Comparison of ENCODE assay signal across 25 cellular contexts in the genomic region with DNA sequence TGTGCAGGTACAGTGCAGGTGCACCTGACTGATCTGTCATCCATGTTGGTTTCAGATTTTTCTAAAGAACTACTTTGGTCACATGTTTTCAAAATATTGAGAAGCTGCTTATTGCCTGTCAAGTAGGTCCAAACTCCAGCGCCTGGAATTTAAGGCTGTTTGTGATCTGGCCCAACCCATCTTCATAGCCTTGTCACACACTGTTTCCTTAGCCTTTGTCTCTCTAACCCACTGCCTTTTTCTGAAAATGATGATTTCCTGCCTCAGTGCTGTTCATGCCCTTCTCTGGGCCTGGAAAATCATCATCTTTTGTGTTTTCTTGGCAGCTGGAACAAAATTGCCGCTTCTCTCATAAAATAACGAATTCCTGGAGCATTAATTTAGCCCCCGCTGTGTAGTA. TPM values are rescaled to one million over a fixed set of nuclear protein-coding genes. Genes with fewer than 3 reads are reported as not detected.
DNase-seq lines count a peak whose midpoint lies in the region; ATAC-seq, FAIRE-seq and TF ChIP-seq lines count a peak whose summit lies in the region.
"Had no signal": no experiment of that assay in that cellular context is flagged by ENCODE, and none has a peak within 500 bp of the region (broad histone marks: within the 10 kb centered on the region; RNA-seq: fewer than 3 reads in every experiment).

No MANE protein-coding gene starts in this region.

- WGBS in HepG2 (ENCODE audit: low lambda C conversion rate), result 96% methylated on average over 4 of the region's 4 CpGs
- 89% methylated on average over 4 of the region's 4 CpGs for WGBS in right lobe of liver (ENCODE audit: insufficient coverage, low coverage, low lambda C conversion rate, missing lambda C conversion rate)
- WGBS in hepatocyte (ENCODE audit: low lambda C conversion rate, missing lambda C conversion rate), result 81% methylated on average over 4 of the region's 4 CpGs
- 66 to 77% methylated on average over 4 of the region's 4 CpGs for WGBS in sigmoid colon, 2 donors
- 84% methylated on average over 4 of the region's 4 CpGs for WGBS in body of pancreas, 2 donors

- no peak for TF ChIP-seq CTCF in HepG2 (CRISPR knock-in tag; IDR thresholded peaks at IDR 0.05)
- TF ChIP-seq CTCF in right lobe of liver (IDR thresholded peaks at IDR 0.05), result no peak
- no peak for TF ChIP-seq CTCF in hepatocyte (IDR thresholded peaks at IDR 0.05; ENCODE audit: poor library complexity)
- TF ChIP-seq CTCF in sigmoid colon (IDR thresholded peaks at IDR 0.05), result no peak
- TF ChIP-seq CTCF in body of pancreas (IDR thresholded peaks at IDR 0.05), result no peak

- CTCF ChIA-PET in HepG2 (lab: Yijun Ruan, JAX; ENCODE audit: low intra/inter-chr PET ratio, low total read pairs), result no interaction called here

- H3K9me2 ChIP-seq in hepatocyte (replicated peaks; ENCODE audit: insufficient read depth), result no peaks in the 10 kb centered on the region

- DNase-seq in HepG2 (ENCODE audit: low spot score) (no peak), right lobe of liver (no peak), hepatocyte (ENCODE audit: low spot score) (peak; percentile 47), sigmoid colon (no peak), body of pancreas (no peak), hypothalamus (lab: John Stamatoyannopoulos, UW) (no peak), NCI-H1105 (lab: John Stamatoyannopoulos, UW) (no peak)
- DNase-seq in effector CD8-positive, alpha-beta T cell (lab: John Stamatoyannopoulos, UW), result no peak
- DNase-seq: activated CD4-positive, alpha-beta T cell treated with anti-CD3 and anti-CD28 coated beads, Interleukin-2, amount 50 U/mL, for 1 hour; activated naive CD4-positive, alpha-beta T cell treated with anti-CD3 and anti-CD28 coated beads, Interleukin-2, amount 10 ng/mL, durations not matched to agents 7 days and 5 days; CD8-positive, alpha-beta memory T cell; midbrain; natural killer cell; NCI-H1048; NCI-H187 treated with DMSO at 0.1 percent for 48 hours; NCI-H526 treated with DMSO at 0.1 percent for 48 hours; SHP77; spleen; T1000 had no signal

- TF ChIP-seq EP300 in HepG2 (IDR thresholded peaks at IDR 0.05; ENCODE audit: low read depth in 2 of 2, low read length in 2 of 2) (no peak), HepG2 (CRISPR knock-in tag; IDR thresholded peaks at IDR 0.05; ENCODE audit: borderline replicate concordance) (no peak), sigmoid colon (IDR thresholded peaks at IDR 0.05) (no peak)

- H3K4me3 ChIP-seq in HepG2 (replicated peaks in 1 of 3; ENCODE audit: insufficient read depth in 1 of 3, low read depth in 2 of 3, low read length in 3 of 3) (no peak overlapping the region), right lobe of liver (no peak overlapping the region), hepatocyte (no peak overlapping the region), sigmoid colon (no peak overlapping the region), body of pancreas (no peak overlapping the region)
- H3K4me3 ChIP-seq: A549, cardiac muscle cell, spleen, suprapubic skin had no signal

- TF ChIP-seq POLR2A in HepG2 (IDR thresholded peaks at IDR 0.05; ENCODE audit: insufficient read depth in 1 of 2, low read depth in 2 of 2, low read length in 2 of 2) (no peak), right lobe of liver (IDR thresholded peaks at IDR 0.05) (no peak), sigmoid colon (IDR thresholded peaks at IDR 0.05) (no peak), body of pancreas (IDR thresholded peaks at IDR 0.05) (no peak)

- H3K36me3 ChIP-seq in HepG2 (replicated peaks in 1 of 2; ENCODE audit: control insufficient read depth in 1 of 2, insufficient read depth in 2 of 2, low read length in 2 of 2) (peaks cover 0 to 1% of the 10 kb centered on the region in 2 experiments; a peak in 2 of 5 replicates), right lobe of liver (no peaks in the 10 kb centered on the region), hepatocyte (replicated peaks; ENCODE audit: insufficient read depth, low read depth) (no peaks in the 10 kb centered on the region), sigmoid colon (no peaks in the 10 kb centered on the region), body of pancreas (replicated peaks in 1 of 2; ENCODE audit: insufficient read depth in 1 of 2, low read depth in 2 of 2) (no peaks in the 10 kb centered on the region)
- H3K36me3 ChIP-seq: cardiac muscle cell, suprapubic skin had no signal

- FAIRE-seq in HepG2 (lab: Jason Lieb, UNC), result no peak
- FAIRE-seq: A549, GM12891, islet of Langerhans, urothelium cell line had no signal

- no peak overlapping the region for H3K9ac ChIP-seq in HepG2 (ENCODE audit: insufficient read depth, low read depth, low read length)

- intact Hi-C loops in HepG2 (cut with micrococcal nuclease; ENCODE audit: unreplicated experiment), result no loop called here
- intact Hi-C loops in right lobe of liver (cut with DNase I), result no loop called here
- intact Hi-C loops in sigmoid colon (cut with DNase I), result no loop called here
- intact Hi-C loops in body of pancreas (cut with DNase I), result no loop called here

- peaks cover 95% of the 10 kb centered on the region for H3K79me2 ChIP-seq in HepG2 (ENCODE audit: insufficient read depth, low read length)
- peaks cover 98% of the 10 kb centered on the region for H3K79me2 ChIP-seq in hepatocyte

- H3K27me3 ChIP-seq in HepG2 (ENCODE audit: control insufficient read depth in 1 of 2, insufficient read depth in 2 of 2, low read length in 2 of 2) (no peaks in the 10 kb centered on the region), right lobe of liver (no peaks in the 10 kb centered on the region), hepatocyte (no peaks in the 10 kb centered on the region), sigmoid colon (no peaks in the 10 kb centered on the region), body of pancreas (no peaks in the 10 kb centered on the region)
- H3K27me3 ChIP-seq: cardiac muscle cell, spleen, suprapubic skin had no signal

- peaks cover 36% of the 10 kb centered on the region for H4K20me1 ChIP-seq in HepG2 (ENCODE audit: insufficient read depth, low read length)
- peaks cover 47% of the 10 kb centered on the region for H4K20me1 ChIP-seq in hepatocyte (ENCODE audit: insufficient read depth, poor library complexity, severe bottlenecking)

- no TSS peak for BruUV-seq in HepG2 (replicated peaks; lab: Mats Ljungman, UMichigan)

- H2AFZ ChIP-seq in HepG2 (ENCODE audit: low read length) (no peak overlapping the region), hepatocyte (no peak overlapping the region)

- peaks cover 54% of the 10 kb centered on the region for H3K4me1 ChIP-seq in HepG2 (ENCODE audit: insufficient read depth, low read length)
- H3K4me1 ChIP-seq in right lobe of liver, result no peaks in the 10 kb centered on the region
- peaks cover 41% of the 10 kb centered on the region for H3K4me1 ChIP-seq in hepatocyte (ENCODE audit: insufficient read depth)
- H3K4me1 ChIP-seq in sigmoid colon, result peaks cover 0 to 71% (median 47%) of the 10 kb centered on the region in 4 donors
- peaks cover 4% of the 10 kb centered on the region for H3K4me1 ChIP-seq in body of pancreas

- in situ Hi-C loops in HepG2 (cut with HindIII; ENCODE audit: extremely low pct_ligation_motif_present, low pct_unique_long_range_greater_than_20kb), result no loop called here

- H3K27ac ChIP-seq in HepG2 (ENCODE audit: extremely low read length, insufficient read depth, low read length) (no peak overlapping the region), right lobe of liver (no peak overlapping the region), hepatocyte (peak overlapping the region; percentile 75), sigmoid colon (peak overlapping the region; percentile 21 to 99 (median 70)), body of pancreas (no peak overlapping the region)
- H3K27ac ChIP-seq: A549, spleen, suprapubic skin had no signal

- TF ChIP-seq RAD21 in HepG2 (CRISPR knock-in tag; IDR thresholded peaks at IDR 0.05), result no peak

- ATAC-seq in HepG2 (no peak), right lobe of liver (no peak), body of pancreas (no peak)
- ATAC-seq: A549, natural killer cell had no signal

- H3K9me3 ChIP-seq in HepG2 (ENCODE audit: low read length) (no peaks in the 10 kb centered on the region), right lobe of liver (no peaks in the 10 kb centered on the region), hepatocyte (ENCODE audit: low read depth) (no peaks in the 10 kb centered on the region), sigmoid colon (no peaks in the 10 kb centered on the region), body of pancreas (no peaks in the 10 kb centered on the region)
- H3K9me3 ChIP-seq: A549, spleen, suprapubic skin had no signal

- POLR2A ChIA-PET in HepG2 (lab: Yijun Ruan, JAX), result interaction anchor here (1.5 kb wide), 1 partner anchor 8 kb away, joined by 11 read pairs; no protein-coding TSS in a partner anchor

- H3K4me2 ChIP-seq in HepG2 (ENCODE audit: low read depth, low read length) (no peak overlapping the region), hepatocyte (peak overlapping the region; percentile 48)
- H3K4me2 ChIP-seq: A549 had no signal

RNA-seq across cellular contexts. Expression of a gene that starts 7.2 kb away (rescaled TPM):
- 38.3 and 55.1 TPM in 2 replicates for total RNA-seq in HepG2 (2016; rRNA removed; fragmentation: Illumina TruSeq; extraction: Trizol)
- 10.2 and 12.7 TPM in 2 replicates for total RNA-seq in HepG2 (2016; cell fraction: cytosol; rRNA removed; fragmentation: Illumina TruSeq; extraction: Trizol; ENCODE audit: low read depth)
- total RNA-seq in HepG2 (2016; cell fraction: insoluble cytoplasmic fraction; rRNA removed; fragmentation: Illumina TruSeq; extraction: Trizol), result 40.2 and 51.8 TPM in 2 replicates
- total RNA-seq in HepG2 (2016; cell fraction: membrane; rRNA removed; fragmentation: Illumina TruSeq; extraction: Trizol), result 32.3 and 32.6 TPM in 2 replicates
- 18.8 and 25.1 TPM in 2 replicates for total RNA-seq in HepG2 (2016; cell fraction: nucleus; rRNA removed; fragmentation: Illumina TruSeq; extraction: Trizol)
- 35.5 and 49.6 TPM in 2 replicates for polyA plus RNA-seq in HepG2 (2011; rRNA removed)
- 46.5 and 60.1 TPM in 2 replicates for polyA plus RNA-seq in HepG2 (2011; cell fraction: cytosol; rRNA removed)
- 11.1 and 16.1 TPM in 2 replicates for polyA plus RNA-seq in HepG2 (2011; cell fraction: nucleus; rRNA removed)
- polyA plus RNA-seq in HepG2 (2012), result 35.5 and 39.6 TPM in 2 replicates
- 5.7 and 6.2 TPM in 2 replicates for polyA plus RNA-seq in HepG2 (2016; cell fraction: cytosol; fragmentation: Illumina TruSeq; extraction: Trizol; ENCODE audit: low read depth)
- polyA plus RNA-seq in HepG2 (2016; cell fraction: insoluble cytoplasmic fraction; fragmentation: Illumina TruSeq; extraction: Trizol; ENCODE audit: low read depth), result 48.3 and 50.6 TPM in 2 replicates
- 17.0 and 18.1 TPM in 2 replicates for polyA plus RNA-seq in HepG2 (2016; cell fraction: membrane; fragmentation: Illumina TruSeq; extraction: Trizol; ENCODE audit: low read depth)
- 23.1 and 23.2 TPM in 2 replicates for polyA plus RNA-seq in HepG2 (2016; cell fraction: nucleus; fragmentation: Illumina TruSeq; extraction: Trizol; ENCODE audit: insufficient read depth, low read depth)
- 29.4 and 67.4 TPM in 2 replicates for polyA minus RNA-seq in HepG2 (2011; rRNA and poly(A)+ RNA removed; ENCODE audit: low replicate concordance)
- polyA minus RNA-seq in HepG2 (2011; cell fraction: cytosol; rRNA and poly(A)+ RNA removed), result 30.8 and 52.6 TPM in 2 replicates
- 33.3 and 35.3 TPM in 2 replicates for polyA minus RNA-seq in HepG2 (2011; cell fraction: nucleus; rRNA and poly(A)+ RNA removed)
- total RNA-seq in right lobe of liver, result 10 to 100 TPM; 15.7 to 33.0 (median 18.7) TPM
- 64.6 and 102 TPM in 2 replicates for total RNA-seq in hepatocyte
- 37.1 and 40.0 TPM in 2 replicates for polyA plus RNA-seq in hepatocyte
- 100 to 1,000 TPM in 1 of 4 donors, 10 to 100 TPM in 3; 65.3 to 185 (median 82.1) TPM for total RNA-seq in sigmoid colon
- 10 to 100 TPM; 16.2 to 22.5 (median 17.3) TPM for polyA plus RNA-seq in sigmoid colon
- 10 to 100 TPM; 19.1 to 28.3 TPM for total RNA-seq in body of pancreas

Comparison
In these comparisons a context has a peak if more than half of its experiments do, and no peak if none do; other contexts are left out.
1. H3K27ac ChIP-seq: peak in hepatocyte (single experiment) and sigmoid colon (4 of 4); none in HepG2 (single experiment), right lobe of liver (0 of 3) and body of pancreas (0 of 4).